21 cellular contexts compared by ENCODE assay signal in the genomic region with DNA sequence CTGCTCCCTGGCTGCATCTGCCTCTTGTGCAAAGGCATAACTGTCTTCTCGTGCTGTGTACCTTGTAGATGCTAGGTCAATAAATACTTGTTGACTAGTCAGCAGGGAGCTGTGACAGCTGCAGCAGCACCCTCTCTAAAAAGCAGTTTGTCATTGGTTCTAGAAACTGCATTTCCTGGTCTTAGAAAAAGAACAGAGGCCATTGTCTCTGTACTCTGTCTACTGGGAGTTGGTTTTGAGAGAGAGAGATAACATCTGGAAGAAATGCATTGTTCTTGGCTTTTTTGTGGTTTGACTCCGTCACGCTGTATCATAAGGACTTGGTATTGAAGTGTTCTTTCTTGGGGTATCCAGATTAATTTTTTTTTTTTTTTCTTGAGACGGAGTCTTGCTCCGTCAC. TPM values are rescaled to one million over a fixed set of nuclear protein-coding genes. Genes with fewer than 3 reads are reported as not detected.
DNase-seq lines count a peak whose midpoint lies in the region; ATAC-seq and TF ChIP-seq lines count a peak whose summit lies in the region.
"Had no signal": no experiment of that assay in that cellular context is flagged by ENCODE, and none has a peak within 500 bp of the region (broad histone marks: within the 10 kb centered on the region; RNA-seq: fewer than 3 reads in every experiment).

No MANE protein-coding gene starts in this region.

- no peak for TF ChIP-seq POLR2A in gastrocnemius medialis (IDR thresholded peaks at IDR 0.05)

- intact Hi-C loops in dorsolateral prefrontal cortex (cut with DNase I) (no loop called here), sciatic nerve (cut with DNase I) (no loop called here), gastrocnemius medialis (cut with DNase I; ENCODE audit: low total_unique reads) (no loop called here)

- H3K4me1 ChIP-seq in HEK293 (ENCODE audit: control insufficient read depth, insufficient read depth, low read length) (no peaks in the 10 kb centered on the region), gastrocnemius medialis (no peaks in the 10 kb centered on the region)
- H3K4me1 ChIP-seq: body of pancreas had no signal

- DNase-seq in NCI-H146 (lab: John Stamatoyannopoulos, UW), result peak; percentile 32
- DNase-seq in NCI-H146 treated with DMSO at 0.1 percent for 48 hours (lab: John Stamatoyannopoulos, UW; ENCODE audit: unreplicated experiment), result no peak
- DNase-seq in dorsolateral prefrontal cortex, result peak in 2 of 10 donors; percentile 14 to 33
- no peak for DNase-seq in sciatic nerve (ENCODE audit: low spot score)
- DNase-seq in gastrocnemius medialis, result no peak
- DNase-seq in AG20443 (ENCODE audit: low spot score), result no peak
- DNase-seq: activated CD4-positive, alpha-beta memory T cell treated with anti-CD3 and anti-CD28 coated beads for 36 hours; activated T-cell treated with anti-CD3 and anti-CD28 coated beads, Interleukin-2, amount 50 U/mL, for 1 hour; body of pancreas; erythroblast; glutamatergic neuron; NCI-H1436; NCI-H226; T-cell; testis had no signal

- CTCF ChIA-PET in HEK293 (lab: Yijun Ruan, JAX), result interaction anchor here (4.0 kb wide), 1 partner anchor 11 kb away, joined by 20 read pairs; no protein-coding TSS in a partner anchor

- H3K27me3 ChIP-seq in dorsolateral prefrontal cortex (no peaks in the 10 kb centered on the region), gastrocnemius medialis (no peaks in the 10 kb centered on the region)
- H3K27me3 ChIP-seq: body of pancreas, testis had no signal

- H3K36me3 ChIP-seq in HEK293 (ENCODE audit: control insufficient read depth in 2 of 2, insufficient read depth in 1 of 2, low read length in 2 of 2), result peaks cover 17 to 88% of the 10 kb centered on the region in 2 experiments; a peak in 2 of 3 replicates
- peaks cover 0 to 93% of the 10 kb centered on the region in 2 donors for H3K36me3 ChIP-seq in gastrocnemius medialis

- in situ Hi-C loops in gastrocnemius medialis (cut with MboI; ENCODE audit: low sequenced_read_pairs in 4 of 4), result no loop called here

- POLR2A ChIA-PET in HEK293 (lab: Yijun Ruan, JAX), result no interaction called here

- H3K27ac ChIP-seq in HEK293 (ENCODE audit: extremely low read depth, low read depth, low read length) (no peak overlapping the region), dorsolateral prefrontal cortex (peak overlapping the region; percentile 32 to 96 (median 87)), gastrocnemius medialis (peak overlapping the region in 1 of 4 donors; percentile 5)
- H3K27ac ChIP-seq: body of pancreas, C4-2B, skin epidermis, testis, VCaP had no signal

- no peak for TF ChIP-seq CTCF in HEK293 (tag by site-specific recombination; IDR thresholded peaks at IDR 0.05)
- TF ChIP-seq CTCF in dorsolateral prefrontal cortex (IDR thresholded peaks at IDR 0.05 in 54 of 56, conservative IDR thresholded peaks at IDR 0.05 in 2 of 56; ENCODE audit: low read depth in 1 of 56, partially characterized antibody in 56 of 56), result peak in 2 of 56 donors; percentile 10 to 33
- TF ChIP-seq CTCF in gastrocnemius medialis (IDR thresholded peaks at IDR 0.05 in 4 of 5, conservative IDR thresholded peaks at IDR 0.05 in 1 of 5), result no peak

- H3K4me3 ChIP-seq in HEK293 (ENCODE audit: low read depth, low read length) (no peak overlapping the region), dorsolateral prefrontal cortex (peak overlapping the region in 1 of 59 donors; percentile 23), gastrocnemius medialis (no peak overlapping the region)
- H3K4me3 ChIP-seq: body of pancreas, lung, skin epidermis, testis had no signal

- ATAC-seq in sciatic nerve (peak; percentile 60), gastrocnemius medialis (no peak), GM19324 (IDR thresholded peaks at IDR 0.05; ENCODE audit: low FRiP score, unreplicated experiment) (no peak)
- ATAC-seq: body of pancreas had no signal

- no peaks in the 10 kb centered on the region for H3K9me3 ChIP-seq in HEK293 (ENCODE audit: control insufficient read depth, insufficient read depth, low read depth, low read length)
- H3K9me3 ChIP-seq in gastrocnemius medialis, result no peaks in the 10 kb centered on the region
- H3K9me3 ChIP-seq: body of pancreas, testis had no signal

TF ChIP-seq in HEK293, 187 proteins besides CTCF, POLR2A, EP300 and RAD21:
- no peak for TF ChIP-seq ZNF23 (tag by site-specific recombination; IDR thresholded peaks at IDR 0.05; ENCODE audit: borderline replicate concordance)
- TF ChIP-seq ZNF600 (tag by site-specific recombination; IDR thresholded peaks at IDR 0.05), result peak; percentile 33; the same call in 1 of the 2 replicates

RNA-seq across cellular contexts. Expression of a gene that starts 32.3 kb away (rescaled TPM):
- total RNA-seq in dorsolateral prefrontal cortex (100 to 1,000 TPM; 128 to 337 (median 194) TPM), sciatic nerve (158 TPM), gastrocnemius medialis (10 to 100 TPM; 33.6 to 55.1 (median 44.1) TPM)

RNA-seq across cellular contexts. Expression of a gene that starts 40.6 kb away (rescaled TPM):
- total RNA-seq in dorsolateral prefrontal cortex, result 10 to 100 TPM; 33.8 to 76.4 (median 47.9) TPM
- total RNA-seq in sciatic nerve, result 25.5 TPM
- total RNA-seq in gastrocnemius medialis, result 10 to 100 TPM in 3 of 4 donors, 1 to 10 TPM in 1; 5.8 to 20.6 (median 18.1) TPM

RNA-seq across cellular contexts. Expression of a gene that starts 48.3 kb away (rescaled TPM):
- 10 to 100 TPM; 23.7 to 70.4 (median 41.1) TPM for total RNA-seq in dorsolateral prefrontal cortex
- total RNA-seq in sciatic nerve, result 46.4 TPM
- total RNA-seq in gastrocnemius medialis, result 10 to 100 TPM; 24.7 to 59.7 (median 30.3) TPM

RNA-seq across cellular contexts. Expression of a gene that starts 48.4 kb away (rescaled TPM):
- 10 to 100 TPM in 23 of 120 experiments, 1 to 10 TPM in 97; 3.6 to 13.2 (median 8.4) TPM for total RNA-seq in dorsolateral prefrontal cortex
- total RNA-seq in sciatic nerve, result 9.6 TPM
- 10 to 100 TPM in 1 of 4 donors, 1 to 10 TPM in 3; 6.5 to 11.8 (median 6.6) TPM for total RNA-seq in gastrocnemius medialis
